8 cellular contexts compared by ENCODE assay signal in genomic region chr3:142445816-142446254, GRCh38. TPM values are rescaled to one million over a fixed set of nuclear protein-coding genes. Genes with fewer than 3 reads are reported as not detected.
DNase-seq lines count a peak whose midpoint lies in the region; ATAC-seq and TF ChIP-seq lines count a peak whose summit lies in the region.

No MANE protein-coding gene starts in this region.

- H3K27me3 ChIP-seq in BJ (ENCODE audit: control insufficient read depth, insufficient read depth, low read length) (no peaks in the 10 kb centered on the region), thymus (ENCODE audit: control insufficient read depth, insufficient read depth) (no peaks in the 10 kb centered on the region)

- no peaks in the 10 kb centered on the region for H3K27me3 Mint-ChIP-seq in activated B cell treated with CpG ODN at 0.5 μM for 24 hours
- peaks cover 4 to 13% (median 9%) of the 10 kb centered on the region in 3 donors for H3K27me3 Mint-ChIP-seq in immature natural killer cell (ENCODE audit: low read depth in 3 of 3)

- no peak overlapping the region for H3K27ac ChIP-seq in thymus (ENCODE audit: low read depth)

- POLR2A ChIA-PET in BJ (lab: Charles Lee) = no interaction called here
- POLR2A ChIA-PET in activated B cell treated with CpG ODN at 0.5 μM for 24 hours (lab: Charles Lee) = interaction anchor here (2.3 kb wide), 1 partner anchor 556 kb away, joined by 14 read pairs; the partner anchor contains the start of gene U2SURP

- H3K4me3 ChIP-seq in BJ (ENCODE audit: low read depth, low read length) (peak overlapping the region; percentile 90), thymus (ENCODE audit: low read length) (peak overlapping the region; percentile 28)

- CTCF ChIA-PET in BJ (lab: Yijun Ruan, JAX) = interaction anchor here (0.5 to 1.3 kb wide), 3 partner anchors 9 to 419 kb away, joined by 3 to 4 read pairs (median 4); no protein-coding TSS in a partner anchor
- CTCF ChIA-PET in activated B cell treated with CpG ODN at 0.5 μM for 24 hours (lab: Charles Lee) = no interaction called here

- 60% methylated on average over 6 of the region's 6 CpGs for WGBS in thymus

- no peaks in the 10 kb centered on the region for H3K9me3 ChIP-seq in thymus (ENCODE audit: control insufficient read depth)

- ATAC-seq in GM19395 (IDR thresholded peaks at IDR 0.05; ENCODE audit: unreplicated experiment) (peak; percentile 72), HG03442 (IDR thresholded peaks at IDR 0.05; ENCODE audit: unreplicated experiment) (peak; percentile 60), activated B cell treated with CpG ODN at 0.5 μM for 24 hours (ENCODE audit: low read depth) (no peak)

- H3K4me1 Mint-ChIP-seq in activated B cell treated with CpG ODN at 0.5 μM for 24 hours (peaks cover 53% of the 10 kb centered on the region), immature natural killer cell (peaks cover 60 to 80% of the 10 kb centered on the region in 2 donors)

- peak overlapping the region; percentile 8 for H3K27ac Mint-ChIP-seq in activated B cell treated with CpG ODN at 0.5 μM for 24 hours
- peak overlapping the region; percentile 81 to 100 (median 99) for H3K27ac Mint-ChIP-seq in immature natural killer cell

- H3K4me3 Mint-ChIP-seq in activated B cell treated with CpG ODN at 0.5 μM for 24 hours = peak overlapping the region; percentile 97
- H3K4me3 Mint-ChIP-seq in immature natural killer cell = peak overlapping the region; percentile 94 to 99 (median 99)

- H3K9me3 Mint-ChIP-seq in activated B cell treated with CpG ODN at 0.5 μM for 24 hours (no peaks in the 10 kb centered on the region), immature natural killer cell (no peaks in the 10 kb centered on the region)

- H3K36me3 ChIP-seq in BJ (ENCODE audit: control insufficient read depth, insufficient read depth, low read length) (0 out of 2 replicates have a peak, but pooled peaks cover 1% of the 10 kb centered on the region), thymus (ENCODE audit: control insufficient read depth, insufficient read depth) (peaks cover 9% of the 10 kb centered on the region)

- no peak for DNase-seq in BJ (ENCODE audit: low read depth)
- DNase-seq in activated B cell treated with CpG ODN at 0.5 μM for 24 hours = no peak
- DNase-seq in immature natural killer cell = peak; percentile 14 to 22 (median 19)
- DNase-seq in NCI-H2029 treated with DMSO at 0.1 percent for 48 hours (lab: John Stamatoyannopoulos, UW) = no peak
- DNase-seq in KG1 (lab: John Stamatoyannopoulos, UW) = no peak

- peaks cover 3% of the 10 kb centered on the region for H3K4me1 ChIP-seq in thymus (ENCODE audit: control insufficient read depth, insufficient read depth, low read length)

- intact Hi-C loops in activated B cell treated with CpG ODN at 0.5 μM for 24 hours (cut with micrococcal nuclease) = loop anchor here (2.0 to 5.0 kb wide), 6 partner anchors 276 to 1526 kb away; partner anchors contain the start of genes DIPK2A, RASA2, SLC25A36 and TFDP2

- TF ChIP-seq CTCF in BJ (IDR thresholded peaks at IDR 0.05; ENCODE audit: insufficient read depth, low read depth, low read length) = no peak
- no peak for TF ChIP-seq CTCF in activated B cell treated with CpG ODN at 0.5 μM for 24 hours (IDR thresholded peaks at IDR 0.05)

- H3K36me3 Mint-ChIP-seq in activated B cell treated with CpG ODN at 0.5 μM for 24 hours (ENCODE audit: low read depth) (peaks cover 32% of the 10 kb centered on the region), immature natural killer cell (peaks cover 0 to 5% (median 0%) of the 10 kb centered on the region in 3 donors)

RNA-seq across cellular contexts. Expression of gene XRN1, which starts 2.0 kb away (rescaled TPM):
- polyA plus RNA-seq in BJ (2011; rRNA removed) (14.3 and 29.0 TPM in 2 replicates), immature natural killer cell (10 to 100 TPM; 59.5 to 96.1 (median 60.8) TPM), thymus (12.2 TPM)
- polyA minus RNA-seq in BJ (2011; rRNA and poly(A)+ RNA removed) = 33.0 and 37.4 TPM in 2 replicates
- 55.0 and 63.0 TPM in 2 replicates for total RNA-seq in activated B cell treated with CpG ODN at 0.5 μM for 24 hours

Comparison
In these comparisons a context has a peak if more than half of its experiments do, and no peak if none do; other contexts are left out.
1. DNase-seq: peak in immature natural killer cell (3 of 3); none in BJ (single experiment), activated B cell treated with CpG ODN at 0.5 μM for 24 hours (single experiment), NCI-H2029 treated with DMSO at 0.1 percent for 48 hours (single experiment) and KG1 (single experiment).